10 cellular contexts compared by ENCODE assay signal in the genomic region with DNA sequence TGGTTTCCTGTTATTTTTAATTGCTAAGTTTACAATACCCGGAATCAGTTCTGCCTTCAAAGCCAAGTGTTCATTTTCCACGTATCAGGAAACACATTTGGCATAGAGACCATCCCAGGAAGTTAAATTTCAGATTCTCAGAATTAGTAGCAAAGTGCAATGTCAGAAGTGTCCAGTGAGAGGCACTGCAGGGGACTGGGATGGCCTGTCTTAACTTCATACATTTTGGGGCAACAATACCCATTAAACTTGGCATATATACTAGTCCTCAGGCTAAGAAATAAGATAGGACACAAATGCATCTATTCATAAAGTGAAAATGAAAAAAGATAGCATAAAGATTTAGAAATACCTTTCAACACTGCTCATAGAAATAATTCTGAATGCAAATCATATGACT. TPM values are rescaled to one million over a fixed set of nuclear protein-coding genes. Genes with fewer than 3 reads are reported as not detected.
DNase-seq lines count a peak whose midpoint lies in the region; ATAC-seq and TF ChIP-seq lines count a peak whose summit lies in the region.
"Had no signal": no experiment of that assay in that cellular context is flagged by ENCODE, and none has a peak within 500 bp of the region (broad histone marks: within the 10 kb centered on the region; RNA-seq: fewer than 3 reads in every experiment).

No MANE protein-coding gene starts in this region.

- H3K36me3 ChIP-seq in psoas muscle (ENCODE audit: insufficient read depth in 1 of 2, low read depth in 1 of 2), result no peaks in the 10 kb centered on the region

- TF ChIP-seq POLR2A in NB4 (IDR thresholded peaks at IDR 0.05; ENCODE audit: extremely low read depth, insufficient read length), result no peak

- DNase-seq in DMS53 (lab: John Stamatoyannopoulos, UW) (peak; percentile 48), DMS53 treated with DMSO at 0.1 percent for 48 hours (lab: John Stamatoyannopoulos, UW; ENCODE audit: unreplicated experiment) (no peak), NB4 (ENCODE audit: low read depth) (peak; percentile 11), epithelial cell of esophagus (ENCODE audit: low read depth) (peak; percentile 16), psoas muscle (no peak), NCI-H187 treated with DMSO at 0.1 percent for 48 hours (lab: John Stamatoyannopoulos, UW) (no peak), NCI-H2227 treated with DMSO at 0.1 percent for 48 hours (lab: John Stamatoyannopoulos, UW) (no peak)
- DNase-seq: NCI-H1417 treated with DMSO at 0.1 percent for 48 hours; stimulated activated CD4-positive, alpha-beta T cell treated with anti-CD3 and anti-CD28 coated beads, Interleukin-4, amount 100 ng/mL, for 4 hours had no signal

- H3K27ac ChIP-seq in psoas muscle, result no peak overlapping the region

- no peaks in the 10 kb centered on the region for H3K27me3 ChIP-seq in psoas muscle (ENCODE audit: insufficient read depth in 3 of 3, low read length in 2 of 3)

- ATAC-seq in psoas muscle, result no peak
- ATAC-seq in HG03432 (IDR thresholded peaks at IDR 0.05; ENCODE audit: unreplicated experiment), result no peak

- H3K4me3 ChIP-seq in NB4 (ENCODE audit: low read depth, low read length), result no peak overlapping the region
- no peak overlapping the region for H3K4me3 ChIP-seq in epithelial cell of esophagus (ENCODE audit: low read length)
- H3K4me3 ChIP-seq in psoas muscle, result no peak overlapping the region

- 2 to 17% (median 11%) methylated on average over 2 of the region's 2 CpGs for WGBS in psoas muscle, 3 donors

- H3K9me3 ChIP-seq in psoas muscle, result no peaks in the 10 kb centered on the region

- intact Hi-C loops in psoas muscle (cut with DNase I), result loop anchor here (5.0 to 10.0 kb wide), 4 partner anchors 52 to 172 kb away; partner anchors contain the start of gene IL18R1 (in 2 of the 2)

- peak; percentile 40 for TF ChIP-seq CTCF in NB4 (IDR thresholded peaks at IDR 0.05; ENCODE audit: low read depth, low read length)
- TF ChIP-seq CTCF in epithelial cell of esophagus (IDR thresholded peaks at IDR 0.05; ENCODE audit: insufficient read depth, low read depth, low read length, missing control alignments), result peak; percentile 52
- peak; percentile 46 for TF ChIP-seq CTCF in psoas muscle (IDR thresholded peaks at IDR 0.05)

- H3K4me1 ChIP-seq in psoas muscle, result peaks cover 7% of the 10 kb centered on the region

RNA-seq across cellular contexts. Expression of gene IL1RL2, which starts 1.5 kb away (rescaled TPM):
- total RNA-seq in psoas muscle, result under 1 TPM; 0.40 to 0.74 (median 0.56) TPM
- under 1 TPM; 0.27 to 0.74 (median 0.30) TPM for polyA plus RNA-seq in psoas muscle

RNA-seq across cellular contexts. Expression of gene IL1R1, which starts 42.8 kb away (rescaled TPM):
- total RNA-seq in psoas muscle, result 10 to 100 TPM; 15.9 to 39.8 (median 26.8) TPM
- polyA plus RNA-seq in psoas muscle, result 10 to 100 TPM; 10.4 to 14.3 (median 11.3) TPM

Comparison
In these comparisons a context has a peak if more than half of its experiments do, and no peak if none do; other contexts are left out.
1. DNase-seq: peak in DMS53 (single experiment), NB4 (single experiment) and epithelial cell of esophagus (single experiment); none in DMS53 treated with DMSO at 0.1 percent for 48 hours (single experiment), psoas muscle (0 of 2), NCI-H187 treated with DMSO at 0.1 percent for 48 hours (single experiment) and NCI-H2227 treated with DMSO at 0.1 percent for 48 hours (single experiment).
2. Peak in every context shown above with its lines, with median percentiles within 50 percentile points of each other: CTCF ChIP-seq.